ENCODE assay signal across 9 cellular contexts in the genomic region with DNA sequence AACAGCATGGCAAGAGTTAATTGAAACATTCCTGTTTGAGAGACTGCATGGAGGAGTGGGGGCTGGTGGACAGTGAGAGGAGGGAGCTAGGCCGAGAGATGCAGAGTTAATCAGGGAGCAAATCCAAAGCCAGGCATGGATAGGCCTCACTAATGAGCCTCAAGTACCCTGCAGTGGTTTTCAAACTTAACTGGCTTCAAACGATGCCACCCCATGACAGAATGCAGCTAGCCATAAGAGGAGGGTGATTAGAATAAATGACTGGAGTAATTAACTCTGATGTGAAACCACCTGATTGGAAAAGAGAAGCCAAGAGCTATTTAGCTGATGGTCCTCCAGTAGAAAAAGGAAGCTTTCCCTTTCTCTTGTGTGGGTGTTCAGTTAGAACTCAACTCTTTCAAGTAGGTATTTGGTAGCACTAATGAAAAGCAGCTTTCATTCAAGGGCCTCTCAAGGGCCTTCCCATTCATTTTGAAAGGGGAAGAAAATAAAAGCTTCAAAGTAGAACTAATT.
A peak's percentile ranks its signal among the peaks of the same experiment; 100 is the strongest.
DNase-seq lines count a peak whose midpoint lies in the region; ATAC-seq lines count a peak whose summit lies in the region.
"Had no signal": no experiment of that assay in that cellular context is flagged by ENCODE, and none has a peak within 500 bp of the region (broad histone marks: within the 10 kb centered on the region; RNA-seq: fewer than 3 reads in every experiment).

No MANE protein-coding gene starts in this region.

- H4K12ac ChIP-seq in trophoblast cell (ENCODE audit: low read depth, low read length), result no peak overlapping the region

- POLR2A ChIA-PET in naive thymus-derived CD4-positive, alpha-beta T cell (lab: Charles Lee), result no interaction called here

- DNase-seq in NCI-H748 treated with DMSO at 0.1 percent for 48 hours (lab: John Stamatoyannopoulos, UW) (peak; percentile 85), trophoblast cell (no peak)
- DNase-seq in naive thymus-derived CD4-positive, alpha-beta T cell, result no peak

- H3K14ac ChIP-seq in trophoblast cell (ENCODE audit: low read length), result no peak overlapping the region

- H3K36me3 ChIP-seq in neuron (ENCODE audit: insufficient read depth, low read length) (no peaks in the 10 kb centered on the region), trophoblast cell (ENCODE audit: control insufficient read depth in 1 of 2, insufficient read depth in 2 of 2, low read length in 2 of 2) (no peaks in the 10 kb centered on the region)
- no peaks in the 10 kb centered on the region for H3K36me3 ChIP-seq in naive thymus-derived CD4-positive, alpha-beta T cell (ENCODE audit: control insufficient read depth in 2 of 3, insufficient read depth in 3 of 3, low read length in 3 of 3)

- H2BK12ac ChIP-seq in trophoblast cell (ENCODE audit: low read length), result no peak overlapping the region

- H3K79me1 ChIP-seq in trophoblast cell (ENCODE audit: low read length), result no peaks in the 10 kb centered on the region

- H3K27ac ChIP-seq in trophoblast cell (ENCODE audit: low read depth, low read length), result no peak overlapping the region
- no peak overlapping the region for H3K27ac ChIP-seq in naive thymus-derived CD4-positive, alpha-beta T cell (ENCODE audit: low read depth, low read length)

- no peak overlapping the region for H3K4me2 ChIP-seq in trophoblast cell (ENCODE audit: low read length)

- H3K36me3 Mint-ChIP-seq in naive thymus-derived CD4-positive, alpha-beta T cell, result peaks cover 0 to 19% (median 2%) of the 10 kb centered on the region in 5 donors

- H3K18ac ChIP-seq in trophoblast cell (ENCODE audit: low read length), result no peak overlapping the region

- H3K4me3 Mint-ChIP-seq in naive thymus-derived CD4-positive, alpha-beta T cell, result no peak overlapping the region

- peaks cover 0 to 13% (median 0%) of the 10 kb centered on the region in 7 donors for H3K4me1 Mint-ChIP-seq in naive thymus-derived CD4-positive, alpha-beta T cell

- H2AK5ac ChIP-seq in trophoblast cell (ENCODE audit: low read length), result no peak overlapping the region

- WGBS in trophoblast cell (ENCODE audit: extremely low coverage, insufficient coverage, insufficient read length), result no CpG with 5 or more reads among the region's 2 CpGs

- no peak overlapping the region for H4K91ac ChIP-seq in trophoblast cell (ENCODE audit: low read depth, low read length)

- H2BK120ac ChIP-seq in trophoblast cell (ENCODE audit: insufficient read depth, low read length, poor library complexity), result no peak overlapping the region

- no peak overlapping the region for H2AFZ ChIP-seq in neuron (ENCODE audit: low read depth, low read length)
- no peak overlapping the region for H2AFZ ChIP-seq in trophoblast cell (ENCODE audit: insufficient read depth, low read length, poor library complexity)

- no peaks in the 10 kb centered on the region for H3K79me2 ChIP-seq in trophoblast cell (ENCODE audit: control insufficient read depth, insufficient read depth, low read length, poor library complexity)

- H3K27ac Mint-ChIP-seq in naive thymus-derived CD4-positive, alpha-beta T cell, result no peak overlapping the region
- H3K27ac Mint-ChIP-seq: activated T-helper 2 cell treated with anti-CD3 and anti-CD28 coated beads, Interferon-gamma antibody, Interleukin-2, Interleukin-4, amounts not matched to agents 10 μg/mL and 5 μg/mL and 100 μg/mL, durations not matched to agents 14 hours and 24 hours and 36 hours had no signal

- no peak overlapping the region for H4K8ac ChIP-seq in trophoblast cell (ENCODE audit: low read depth, low read length)

- peak; percentile 48 for ATAC-seq in GM18861 (IDR thresholded peaks at IDR 0.05; ENCODE audit: unreplicated experiment)
- peak; percentile 87 for ATAC-seq in HG03039 (IDR thresholded peaks at IDR 0.05; ENCODE audit: unreplicated experiment)
- ATAC-seq in HG03108 (IDR thresholded peaks at IDR 0.05; ENCODE audit: unreplicated experiment), result no peak
- ATAC-seq in GM19397 (IDR thresholded peaks at IDR 0.05; ENCODE audit: unreplicated experiment), result no peak
- ATAC-seq in naive thymus-derived CD4-positive, alpha-beta T cell, result no peak

- H3K9ac ChIP-seq in trophoblast cell (ENCODE audit: low read length), result no peak overlapping the region

- no peaks in the 10 kb centered on the region for H3K27me3 Mint-ChIP-seq in naive thymus-derived CD4-positive, alpha-beta T cell

- H3K4ac ChIP-seq in trophoblast cell (ENCODE audit: low read depth, low read length), result no peak overlapping the region

- CTCF ChIA-PET in naive thymus-derived CD4-positive, alpha-beta T cell (lab: Charles Lee), result no interaction called here

- H2BK5ac ChIP-seq in trophoblast cell (ENCODE audit: low read depth, low read length, poor library complexity), result no peak overlapping the region

- H3K23ac ChIP-seq in trophoblast cell (ENCODE audit: low read length), result no peak overlapping the region

- peaks cover 16% of the 10 kb centered on the region for H3K4me1 ChIP-seq in neuron (ENCODE audit: insufficient read depth, low read length)
- no peaks in the 10 kb centered on the region for H3K4me1 ChIP-seq in trophoblast cell (ENCODE audit: control insufficient read depth in 1 of 2, insufficient read depth in 2 of 2, low read length in 2 of 2)
- H3K4me1 ChIP-seq in naive thymus-derived CD4-positive, alpha-beta T cell (ENCODE audit: control insufficient read depth in 2 of 2, insufficient read depth in 2 of 2, low read length in 2 of 2), result no peaks in the 10 kb centered on the region

- H3K9me3 ChIP-seq in neuron (ENCODE audit: low read length) (no peaks in the 10 kb centered on the region), trophoblast cell (ENCODE audit: insufficient read depth, low read depth, low read length) (no peaks in the 10 kb centered on the region)
- H3K9me3 ChIP-seq in naive thymus-derived CD4-positive, alpha-beta T cell (ENCODE audit: control insufficient read depth in 2 of 3, low read length in 3 of 3), result no peaks in the 10 kb centered on the region

- H3K4me3 ChIP-seq in neuron (ENCODE audit: low read length) (peak overlapping the region; percentile 7), trophoblast cell (ENCODE audit: low read depth, low read length) (no peak overlapping the region)
- no peak overlapping the region for H3K4me3 ChIP-seq in naive thymus-derived CD4-positive, alpha-beta T cell (ENCODE audit: low read length)

- H3K27me3 ChIP-seq in neuron (ENCODE audit: insufficient read depth, low read length), result no peaks in the 10 kb centered on the region
- no peaks in the 10 kb centered on the region for H3K27me3 ChIP-seq in trophoblast cell (ENCODE audit: insufficient read depth, low read length)
- no peaks in the 10 kb centered on the region for H3K27me3 ChIP-seq in naive thymus-derived CD4-positive, alpha-beta T cell (ENCODE audit: control insufficient read depth in 2 of 2, insufficient read depth in 2 of 2, low read length in 2 of 2)

- no peaks in the 10 kb centered on the region for H3K9me3 Mint-ChIP-seq in naive thymus-derived CD4-positive, alpha-beta T cell
- H3K9me3 Mint-ChIP-seq: activated T-helper 2 cell treated with anti-CD3 and anti-CD28 coated beads, Interferon-gamma antibody, Interleukin-2, Interleukin-4, amounts not matched to agents 10 μg/mL and 5 μg/mL and 100 μg/mL, durations not matched to agents 14 hours and 24 hours and 36 hours had no signal

- intact Hi-C loops in naive thymus-derived CD4-positive, alpha-beta T cell (cut with micrococcal nuclease), result no loop called here

Comparison
In these comparisons a context has a peak if more than half of its experiments do, and no peak if none do; other contexts are left out.
1. ATAC-seq: peak in GM18861 (single experiment) and HG03039 (single experiment); none in HG03108 (single experiment), GM19397 (single experiment) and naive thymus-derived CD4-positive, alpha-beta T cell (single experiment).